In genomic region chr7:130151591-130152269, GRCh38 we compare ENCODE assay signal across 1 cellular context.
TF ChIP-seq lines count a peak whose summit lies in the region.

No MANE protein-coding gene starts in this region.

TF ChIP-seq in K562, 482 proteins besides CTCF, POLR2A, EP300 and RAD21 (continued from another document and continues in another):
- TF ChIP-seq ARID4B (CRISPR knock-in tag; IDR thresholded peaks at IDR 0.05) (peak; percentile 68), CSDE1 (IDR thresholded peaks at IDR 0.05) (no peak), ATF3 (IDR thresholded peaks at IDR 0.05) (peak; percentile 49), ATF3 (CRISPR knock-in tag; conservative IDR thresholded peaks at IDR 0.05) (no peak), MTA1 (IDR thresholded peaks at IDR 0.05; ENCODE audit: borderline replicate concordance) (no peak), NCOA1 (IDR thresholded peaks at IDR 0.05; ENCODE audit: low read depth) (0 out of 2 replicates have a peak, but pooled peaks have one; percentile 36), ZNF143 (CRISPR knock-in tag; IDR thresholded peaks at IDR 0.05) (peak; percentile 44; the same call in 1 of the 2 replicates), CHAMP1 (IDR thresholded peaks at IDR 0.05) (no peak), PRPF4 (IDR thresholded peaks at IDR 0.05; ENCODE audit: insufficient read depth, low read depth, low read length, poor library complexity, severe bottlenecking) (no peak), RBM25 (IDR thresholded peaks at IDR 0.05; ENCODE audit: low read depth, low read length, severe bottlenecking) (no peak), ZNF184 (CRISPR knock-in tag; IDR thresholded peaks at IDR 0.05) (no peak), CBX2 (IDR thresholded peaks at IDR 0.05; ENCODE audit: insufficient read depth, low read length, poor library complexity, severe bottlenecking) (no peak), HBP1 (CRISPR knock-in tag; IDR thresholded peaks at IDR 0.05) (no peak), TEAD1 (CRISPR knock-in tag; IDR thresholded peaks at IDR 0.05) (peak in 1 of 2 experiments; percentile 58; a peak in 1 of 4 replicates), ZNF253 (CRISPR knock-in tag; conservative IDR thresholded peaks at IDR 0.05) (no peak), CHD4 (IDR thresholded peaks at IDR 0.05; ENCODE audit: insufficient read depth, insufficient replicate concordance, low read depth, low read length, poor library complexity, severe bottlenecking) (peak; percentile 50), CAMTA2 (CRISPR knock-in tag; conservative IDR thresholded peaks at IDR 0.05) (no peak), ELF2 (CRISPR knock-in tag; IDR thresholded peaks at IDR 0.05) (no peak), MLX (CRISPR knock-in tag; conservative IDR thresholded peaks at IDR 0.05) (no peak), MBD2 (IDR thresholded peaks at IDR 0.05; ENCODE audit: borderline replicate concordance, low read depth) (no peak), MBD1 (CRISPR knock-in tag; IDR thresholded peaks at IDR 0.05) (no peak), KLF6 (CRISPR knock-in tag; IDR thresholded peaks at IDR 0.05; ENCODE audit: borderline replicate concordance) (no peak), FOXO4 (CRISPR knock-in tag; IDR thresholded peaks at IDR 0.05) (no peak), EWSR1 (IDR thresholded peaks at IDR 0.05; ENCODE audit: borderline replicate concordance, low read depth, partially characterized antibody) (no peak), TAF9B (IDR thresholded peaks at IDR 0.05; ENCODE audit: partially characterized antibody) (no peak), EZH2 (IDR thresholded peaks at IDR 0.05; ENCODE audit: borderline replicate concordance, low read depth, low read length) (no peak), NFATC3 (IDR thresholded peaks at IDR 0.05) (no peak), MAX (CRISPR knock-in tag; IDR thresholded peaks at IDR 0.05) (peak; percentile 59; the same call in 1 of the 2 replicates), ZHX1 (conservative IDR thresholded peaks at IDR 0.05; ENCODE audit: low read length) (no peak), E4F1 (CRISPR knock-in tag; IDR thresholded peaks at IDR 0.05; ENCODE audit: borderline replicate concordance) (no peak), MAZ (CRISPR knock-in tag; conservative IDR thresholded peaks at IDR 0.05 in 1 of 2, IDR thresholded peaks at IDR 0.05 in 1 of 2) (no peak), E2F4 (CRISPR knock-in tag; IDR thresholded peaks at IDR 0.05; ENCODE audit: low read depth) (0 out of 2 replicates have a peak, but pooled peaks have one; percentile 65), ZKSCAN8 (CRISPR knock-in tag; IDR thresholded peaks at IDR 0.05) (no peak), PHF20 (IDR thresholded peaks at IDR 0.05; ENCODE audit: partially characterized antibody) (peak; percentile 58), ETV5 (CRISPR knock-in tag; IDR thresholded peaks at IDR 0.05; ENCODE audit: low read depth) (0 out of 2 replicates have a peak, but pooled peaks have one; percentile 9), FUS (optimal IDR thresholded peaks at IDR 0.05; ENCODE audit: low read depth, low read length) (no peak), ZKSCAN3 (CRISPR knock-in tag; IDR thresholded peaks at IDR 0.05) (no peak), HDAC1 (IDR thresholded peaks at IDR 0.05) (peak in 1 of 2 experiments; percentile 18; a peak in 1 of 4 replicates), NCOA6 (IDR thresholded peaks at IDR 0.05) (no peak), FOXP1 (CRISPR knock-in tag; IDR thresholded peaks at IDR 0.05) (peak; percentile 83), PML (IDR thresholded peaks at IDR 0.05; ENCODE audit: low read length) (no peak)
